In genomic region chr9:132311978-132312377, GRCh38 we compare ENCODE assay signal across 20 cellular contexts.
"Had no signal": no experiment of that assay in that cellular context is flagged by ENCODE, and none has a peak within 500 bp of the region (broad histone marks: within the 10 kb centered on the region; RNA-seq: fewer than 3 reads in every experiment).

No MANE protein-coding gene starts in this region.

- H3K27me3 Mint-ChIP-seq: stimulated activated naive CD8-positive, alpha-beta T cell treated with anti-CD3 and anti-CD28 coated beads, Interleukin-15, amount 100 ng/mL, for 72 hours had no signal

- H3K4me2 ChIP-seq: smooth muscle cell had no signal

- H3K36me3 ChIP-seq: prostate gland had no signal

- H3K4me3 Mint-ChIP-seq: stimulated activated naive CD8-positive, alpha-beta T cell treated with anti-CD3 and anti-CD28 coated beads, Interleukin-15, amount 100 ng/mL, for 72 hours had no signal

- H3K4me1 ChIP-seq: body of pancreas, upper lobe of left lung had no signal

- H3K9me3 Mint-ChIP-seq: stimulated activated naive CD8-positive, alpha-beta T cell treated with anti-CD3 and anti-CD28 coated beads, Interleukin-15, amount 100 ng/mL, for 72 hours had no signal

- H3K9me3 ChIP-seq: body of pancreas, prostate gland, upper lobe of left lung had no signal

- H3K27ac Mint-ChIP-seq: stimulated activated naive CD8-positive, alpha-beta T cell treated with anti-CD3 and anti-CD28 coated beads, Interleukin-15, amount 100 ng/mL, for 72 hours had no signal

- H3K27ac ChIP-seq: body of pancreas, prostate gland, upper lobe of left lung had no signal

- ATAC-seq: body of pancreas; left ventricle myocardium superior; right cardiac atrium; stimulated activated naive CD8-positive, alpha-beta T cell treated with anti-CD3 and anti-CD28 coated beads, Interleukin-15, amount 100 ng/mL, for 72 hours had no signal

- H3K4me1 Mint-ChIP-seq: stimulated activated naive CD8-positive, alpha-beta T cell treated with anti-CD3 and anti-CD28 coated beads, Interleukin-15, amount 100 ng/mL, for 72 hours had no signal

- H3K27me3 ChIP-seq: body of pancreas, upper lobe of left lung had no signal

- H3K4me3 ChIP-seq: body of pancreas, prostate gland, smooth muscle cell, upper lobe of left lung had no signal

- DNase-seq: activated CD4-positive, alpha-beta T cell treated with anti-CD3 and anti-CD28 coated beads for 1 hour; activated CD4-positive, alpha-beta T cell treated with anti-CD3 and anti-CD28 coated beads, Interleukin-2, amount 50 U/mL, for 4 hours; activated effector memory CD4-positive, alpha-beta T cell treated with Interleukin-2 at 50 U/mL for 16 hours; activated naive CD4-positive, alpha-beta T cell treated with anti-CD3 and anti-CD28 coated beads, Interleukin-2, amount 50 U/mL, for 16 hours; activated T-cell treated with anti-CD3 and anti-CD28 coated beads, Interleukin-2, amount 50 U/mL, for 1 hour; amniotic stem cell; body of pancreas; caudate nucleus; cortex of kidney; effector CD8-positive, alpha-beta T cell; foreskin melanocyte; left ventricle myocardium superior; right cardiac atrium; stimulated activated CD4-positive, alpha-beta T cell treated with anti-CD3 and anti-CD28 coated beads, Interleukin-4, amount 100 ng/mL, for 4 hours; stimulated activated CD8-positive, alpha-beta memory T cell treated with anti-CD3 and anti-CD28 coated beads, Interleukin-4, amount 100 ng/mL, for 48 hours; stimulated activated naive CD8-positive, alpha-beta T cell treated with anti-CD3 and anti-CD28 coated beads, Interleukin-15, amount 100 ng/mL, for 72 hours; T-helper 9 cell; upper lobe of left lung had no signal
